13 cellular contexts compared by ENCODE assay signal in genomic region chr10:90847436-90847835, GRCh38. TPM values are rescaled to one million over a fixed set of nuclear protein-coding genes. Genes with fewer than 3 reads are reported as not detected.
DNase-seq lines count a peak whose midpoint lies in the region; ATAC-seq, FAIRE-seq and TF ChIP-seq lines count a peak whose summit lies in the region.
"Had no signal": no experiment of that assay in that cellular context is flagged by ENCODE, and none has a peak within 500 bp of the region (broad histone marks: within the 10 kb centered on the region; RNA-seq: fewer than 3 reads in every experiment).

No MANE protein-coding gene starts in this region.

- peak; percentile 13 for FAIRE-seq in GM12891 (lab: Jason Lieb, UNC)
- no peak for FAIRE-seq in pancreas (lab: Jason Lieb, UNC)
- FAIRE-seq: frontal cortex, G401.6, GM19239 had no signal

- no peak overlapping the region for H3K4me3 ChIP-seq in brain microvascular endothelial cell (ENCODE audit: low read depth, low read length)
- H3K4me3 ChIP-seq in pancreas, result no peak overlapping the region

- TF ChIP-seq CTCF in brain microvascular endothelial cell (IDR thresholded peaks at IDR 0.05; ENCODE audit: low read depth, low read length, missing control alignments) (no peak), pancreas (IDR thresholded peaks at IDR 0.05) (no peak)

- no peaks in the 10 kb centered on the region for H3K9me3 ChIP-seq in pancreas

- in situ Hi-C loops in brain microvascular endothelial cell (cut with HindIII; ENCODE audit: low pct_ligation_motif_present, low sequenced_read_pairs), result no loop called here

- intact Hi-C loops in pancreas (cut with DNase I), result no loop called here

- no peak overlapping the region for H3K27ac ChIP-seq in brain microvascular endothelial cell
- H3K27ac ChIP-seq in pancreas, result no peak overlapping the region

- 15 to 23% methylated on average over 1 of the region's 1 CpG for WGBS in pancreas, 2 donors

- H3K27me3 ChIP-seq in brain microvascular endothelial cell (replicated peaks) (no peaks in the 10 kb centered on the region), pancreas (peaks cover 0 to 10% (median 2%) of the 10 kb centered on the region in 4 donors)

- ATAC-seq in pancreas (peak in 3 of 4 donors; percentile 48 to 86 (median 66)), GM18520 (IDR thresholded peaks at IDR 0.05; ENCODE audit: unreplicated experiment) (no peak), HG02759 (IDR thresholded peaks at IDR 0.05; ENCODE audit: unreplicated experiment) (no peak)

- DNase-seq in GM12891 (ENCODE audit: insufficient read length, low spot score) (no peak), NCI-H226 (peak; percentile 73), brain microvascular endothelial cell (peak; percentile 61), pancreas (no peak), NCI-H1105 (lab: John Stamatoyannopoulos, UW) (no peak), GM19238 (ENCODE audit: insufficient read length, low spot score) (no peak)
- DNase-seq: activated CD4-positive, CD25-positive, alpha-beta regulatory T cell; NCI-H82 had no signal

- TF ChIP-seq POLR2A in GM12891 (IDR thresholded peaks at IDR 0.05; ENCODE audit: low read depth, low read length), result no peak

- no peaks in the 10 kb centered on the region for H3K36me3 ChIP-seq in brain microvascular endothelial cell (replicated peaks)
- no peaks in the 10 kb centered on the region for H3K36me3 ChIP-seq in pancreas

- H3K4me1 ChIP-seq in pancreas, result no peaks in the 10 kb centered on the region

TF ChIP-seq in GM12891, 5 proteins besides CTCF, POLR2A, EP300 and RAD21:
- no peak for TF ChIP-seq TAF1 (IDR thresholded peaks at IDR 0.05; ENCODE audit: low read depth, low read length)
- TF ChIP-seq PAX5 (IDR thresholded peaks at IDR 0.05; ENCODE audit: insufficient read depth, low read length, severe bottlenecking), result no peak
- no peak for TF ChIP-seq POLR2AphosphoS5 (IDR thresholded peaks at IDR 0.05; ENCODE audit: low read depth, low read length)
- no peak for TF ChIP-seq POU2F2 (IDR thresholded peaks at IDR 0.05; ENCODE audit: low read depth, low read length)
- TF ChIP-seq SPI1 (IDR thresholded peaks at IDR 0.05; ENCODE audit: low read depth, low read length), result no peak

RNA-seq across cellular contexts. Expression of gene HTR7, which starts 10.4 kb away (rescaled TPM):
- polyA plus RNA-seq in GM12891 (2012; ENCODE audit: low read depth, missing spikeins), result not detected
- total RNA-seq in pancreas, result under 1 TPM in 5 of 6 donors, not detected in 1; 0.04 to 0.37 (median 0.09) TPM
- under 1 TPM in 1 of 2 donors, not detected in 1; 0.05 TPM for polyA plus RNA-seq in pancreas

RNA-seq across cellular contexts. Expression of gene RPP30, which starts 24.3 kb away (rescaled TPM):
- 44.7 TPM for polyA plus RNA-seq in GM12891 (2012; ENCODE audit: low read depth, missing spikeins)
- 10 to 100 TPM in 2 of 6 donors, 1 to 10 TPM in 4; 5.8 to 13.4 (median 8.9) TPM for total RNA-seq in pancreas
- 10 to 100 TPM; 12.9 to 23.1 TPM for polyA plus RNA-seq in pancreas

Comparison
In these comparisons a context has a peak if more than half of its experiments do, and no peak if none do; other contexts are left out.
1. DNase-seq: peak in NCI-H226 (single experiment) and brain microvascular endothelial cell (single experiment); none in GM12891 (single experiment), pancreas (0 of 6), NCI-H1105 (single experiment) and GM19238 (single experiment).
2. ATAC-seq: peak in pancreas (3 of 4); none in GM18520 (single experiment) and HG02759 (single experiment).